ENCODE assay signal across 1 cellular context in genomic region chr9:104899759-104900247, GRCh38.
TF ChIP-seq lines count a peak whose summit lies in the region.

No MANE protein-coding gene starts in this region.

TF ChIP-seq in HepG2, 621 proteins besides CTCF, POLR2A, EP300 and RAD21 (continued from another document and continues in another):
- TF ChIP-seq IRF9 (CRISPR knock-in tag; IDR thresholded peaks at IDR 0.05; ENCODE audit: borderline replicate concordance): peak; percentile 65
- no peak for TF ChIP-seq CENPX (CRISPR knock-in tag; IDR thresholded peaks at IDR 0.05)
- TF ChIP-seq ZNF350 (CRISPR knock-in tag; IDR thresholded peaks at IDR 0.05; ENCODE audit: borderline replicate concordance, low read depth): peak; percentile 56
- peak; percentile 64; the same call in 1 of the 2 replicates for TF ChIP-seq TBX3 (IDR thresholded peaks at IDR 0.05; ENCODE audit: borderline replicate concordance)
- TF ChIP-seq ZNF256 (CRISPR knock-in tag; conservative IDR thresholded peaks at IDR 0.05): no peak
- TF ChIP-seq ZNF260 (CRISPR knock-in tag; IDR thresholded peaks at IDR 0.05; ENCODE audit: borderline replicate concordance, low read depth): no peak
- TF ChIP-seq ZNF224 (CRISPR knock-in tag; IDR thresholded peaks at IDR 0.05): 0 out of 2 replicates have a peak, but pooled peaks have one; percentile 58
- no peak for TF ChIP-seq STAT5B (CRISPR knock-in tag; IDR thresholded peaks at IDR 0.05)
- peak; percentile 32; the same call in 1 of the 2 replicates for TF ChIP-seq PHF8 (CRISPR knock-in tag; IDR thresholded peaks at IDR 0.05)
- TF ChIP-seq FIP1L1 (IDR thresholded peaks at IDR 0.05; ENCODE audit: borderline replicate concordance, insufficient read depth, low read depth, low read length): no peak
- no peak for TF ChIP-seq ZC3H4 (CRISPR knock-in tag; IDR thresholded peaks at IDR 0.05; ENCODE audit: borderline replicate concordance)
- TF ChIP-seq KAT7 (CRISPR knock-in tag; IDR thresholded peaks at IDR 0.05; ENCODE audit: borderline replicate concordance): peak; percentile 69; the same call in 1 of the 2 replicates
- TF ChIP-seq MYC (CRISPR knock-in tag; IDR thresholded peaks at IDR 0.05; ENCODE audit: borderline replicate concordance): peak; percentile 88
- TF ChIP-seq ZBTB25 (CRISPR knock-in tag; IDR thresholded peaks at IDR 0.05): 0 out of 2 replicates have a peak, but pooled peaks have one; percentile 57
- peak; percentile 99 for TF ChIP-seq ZBTB10 (CRISPR knock-in tag; IDR thresholded peaks at IDR 0.05; ENCODE audit: borderline replicate concordance)
- 0 out of 2 replicates have a peak, but pooled peaks have one; percentile 11 for TF ChIP-seq ZNF607 (CRISPR knock-in tag; IDR thresholded peaks at IDR 0.05; ENCODE audit: borderline replicate concordance)
- TF ChIP-seq ZNF414 (CRISPR knock-in tag; IDR thresholded peaks at IDR 0.05): peak; percentile 54; the same call in 1 of the 2 replicates
- no peak for TF ChIP-seq ATM (IDR thresholded peaks at IDR 0.05; ENCODE audit: borderline replicate concordance)
- peak; percentile 41; the same call in 1 of the 2 replicates for TF ChIP-seq FOXK1 (CRISPR knock-in tag; IDR thresholded peaks at IDR 0.05; ENCODE audit: borderline replicate concordance, low read depth)
- TF ChIP-seq ZNF616 (CRISPR knock-in tag; IDR thresholded peaks at IDR 0.05; ENCODE audit: low read depth): no peak
- no peak for TF ChIP-seq ZNF737 (CRISPR knock-in tag; IDR thresholded peaks at IDR 0.05; ENCODE audit: borderline replicate concordance)
- no peak for TF ChIP-seq PCBP1 (IDR thresholded peaks at IDR 0.05; ENCODE audit: borderline replicate concordance, low read depth, low read length)
- TF ChIP-seq IRF2 (CRISPR knock-in tag; IDR thresholded peaks at IDR 0.05): peak; percentile 89
- no peak; the same call in 1 of the 2 replicates for TF ChIP-seq GFI1 (CRISPR knock-in tag; IDR thresholded peaks at IDR 0.05; ENCODE audit: borderline replicate concordance)
- TF ChIP-seq ZKSCAN8 (CRISPR knock-in tag; IDR thresholded peaks at IDR 0.05; ENCODE audit: borderline replicate concordance): peak; percentile 90
- TF ChIP-seq ZFP82 (CRISPR knock-in tag; IDR thresholded peaks at IDR 0.05; ENCODE audit: borderline replicate concordance): 0 out of 2 replicates have a peak, but pooled peaks have one; percentile 19
- TF ChIP-seq ZNF775 (CRISPR knock-in tag; IDR thresholded peaks at IDR 0.05; ENCODE audit: borderline replicate concordance): no peak
- no peak for TF ChIP-seq GTF2F1 (IDR thresholded peaks at IDR 0.05; ENCODE audit: low read length)
- TF ChIP-seq TRIM22 (IDR thresholded peaks at IDR 0.05): no peak
- peak; percentile 56; the same call in 1 of the 2 replicates for TF ChIP-seq FOSL2 (CRISPR knock-in tag; IDR thresholded peaks at IDR 0.05)
- peak; percentile 24; the same call in 1 of the 2 replicates for TF ChIP-seq KMT2B (CRISPR knock-in tag; IDR thresholded peaks at IDR 0.05)
- TF ChIP-seq ZNF788 (CRISPR knock-in tag; IDR thresholded peaks at IDR 0.05; ENCODE audit: borderline replicate concordance): peak; percentile 82; the same call in 1 of the 2 replicates
- no peak for TF ChIP-seq ZMAT3 (CRISPR knock-in tag; conservative IDR thresholded peaks at IDR 0.05)
- no peak for TF ChIP-seq TCF7L2 (IDR thresholded peaks at IDR 0.05; ENCODE audit: low read depth, low read length)
- no peak for TF ChIP-seq ETV6 (CRISPR knock-in tag; conservative IDR thresholded peaks at IDR 0.05)
- TF ChIP-seq AFF4 (CRISPR knock-in tag; IDR thresholded peaks at IDR 0.05): no peak; the same call in 1 of the 2 replicates
- TF ChIP-seq HMG20A (CRISPR knock-in tag; IDR thresholded peaks at IDR 0.05; ENCODE audit: borderline replicate concordance): peak; percentile 85; the same call in 1 of the 2 replicates
- TF ChIP-seq NFAT5 (CRISPR knock-in tag; IDR thresholded peaks at IDR 0.05): no peak
- TF ChIP-seq ZFX (CRISPR knock-in tag; IDR thresholded peaks at IDR 0.05; ENCODE audit: low read depth): peak; percentile 38; the same call in 1 of the 2 replicates
- peak; percentile 62; the same call in 1 of the 2 replicates for TF ChIP-seq PRDM15 (CRISPR knock-in tag; IDR thresholded peaks at IDR 0.05)
